ENCODE assay signal across 7 cellular contexts in the genomic region with DNA sequence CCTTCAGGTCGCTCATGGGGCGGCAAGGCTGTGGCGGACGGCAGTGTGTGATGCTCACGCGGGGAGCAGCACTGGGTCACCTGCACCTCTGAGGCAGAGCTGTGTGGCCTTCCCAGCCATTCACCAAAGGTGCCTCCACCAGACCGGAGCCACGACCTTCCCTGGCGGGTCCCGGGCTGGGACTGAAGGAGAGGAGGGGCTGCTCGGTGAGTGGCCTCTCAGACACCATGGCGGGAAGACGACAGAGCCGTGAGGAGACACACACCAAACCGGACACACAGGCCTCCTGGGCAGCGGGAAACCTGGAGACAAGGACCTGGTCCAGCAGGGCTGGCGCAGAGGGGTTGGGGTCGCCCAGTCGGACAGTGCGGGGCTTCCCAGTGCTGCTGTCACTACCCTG.
"Had no signal": no experiment of that assay in that cellular context is flagged by ENCODE, and none has a peak within 500 bp of the region (broad histone marks: within the 10 kb centered on the region; RNA-seq: fewer than 3 reads in every experiment).

No MANE protein-coding gene starts in this region.

- H3K4me3 ChIP-seq: GM23338 had no signal

- H3K4me2 ChIP-seq: GM23338, KMS-11 had no signal

- ATAC-seq: GM23338 had no signal

- H2AFZ ChIP-seq: GM23338 had no signal

- DNase-seq: H9, HCEC 1CT, Karpas-422, KBM-7 had no signal

- FAIRE-seq: HTR-8/SVneo had no signal

- H3K9ac ChIP-seq: KMS-11 had no signal

- H3K27ac ChIP-seq: KMS-11 had no signal
